In the genomic region with DNA sequence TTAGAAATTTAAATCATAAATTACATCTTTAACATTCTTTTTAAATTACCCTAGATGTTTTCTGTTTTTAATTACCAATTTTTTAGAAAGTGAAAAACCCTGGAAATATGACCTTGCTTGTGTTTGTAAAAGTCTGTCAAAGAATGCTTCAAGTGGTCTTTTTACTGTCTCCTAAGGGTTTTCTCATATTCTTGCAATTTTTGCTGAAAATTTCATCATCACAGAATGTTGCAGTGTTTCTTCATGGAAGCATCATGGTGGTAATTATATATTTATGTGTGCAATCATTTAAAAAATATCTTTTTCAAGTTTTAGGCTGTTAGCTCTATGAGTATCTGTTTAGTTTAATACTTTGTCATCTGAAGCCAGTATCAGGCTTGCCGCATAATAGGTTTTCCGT, we compare ENCODE assay signal across 19 cellular contexts.
"Had no signal": no experiment of that assay in that cellular context is flagged by ENCODE, and none has a peak within 500 bp of the region (broad histone marks: within the 10 kb centered on the region; RNA-seq: fewer than 3 reads in every experiment).

No MANE protein-coding gene starts in this region.

- DNase-seq: Karpas-422, KG1, MG63, NCI-H1092 treated with DMSO at 0.1 percent for 48 hours, NCI-H1436, NCI-H187, NCI-H2029, NCI-H2081 treated with DMSO at 0.1 percent for 48 hours, NCI-H2171, NCI-H226, NCI-H446, NCI-H510A, NCI-H524 treated with DMSO at 0.1 percent for 48 hours, NCI-H774, PC-3, SHP77, SK-N-SH had no signal

- H3K9me3 ChIP-seq: MG63, SK-N-SH had no signal

- H3K4me3 ChIP-seq: MG63 had no signal

- H3K36me3 ChIP-seq: MG63 had no signal

- H3K27ac ChIP-seq: HL-60, RWPE1 had no signal

- H3K27me3 ChIP-seq: MG63 had no signal
